ENCODE assay signal across 38 cellular contexts in genomic region chr7:27217951-27218350, GRCh38. TPM values are rescaled to one million over a fixed set of nuclear protein-coding genes. Genes with fewer than 3 reads are reported as not detected.
"Had no signal": no experiment of that assay in that cellular context is flagged by ENCODE, and none has a peak within 500 bp of the region (broad histone marks: within the 10 kb centered on the region; RNA-seq: fewer than 3 reads in every experiment).

No MANE protein-coding gene starts in this region.

- H3K4me3 ChIP-seq: MG63 had no signal

- DNase-seq: Karpas-422, Kasumi-1, MG63, MM.1S, MV-4-11, NCI-H1048, NCI-H1092, NCI-H1092 treated with DMSO at 0.1 percent for 48 hours, NCI-H1105, NCI-H1105 treated with DMSO at 0.1 percent for 48 hours, NCI-H1417, NCI-H1417 treated with DMSO at 0.1 percent for 48 hours, NCI-H1436, NCI-H1436 treated with DMSO at 0.1 percent for 48 hours, NCI-H146, NCI-H1694, NCI-H1694 treated with DMSO at 0.1 percent for 48 hours, NCI-H187, NCI-H187 treated with DMSO at 0.1 percent for 48 hours, NCI-H1930, NCI-H2029, NCI-H2029 treated with DMSO at 0.1 percent for 48 hours, NCI-H2081, NCI-H2081 treated with DMSO at 0.1 percent for 48 hours, NCI-H2107, NCI-H2171, NCI-H2171 treated with DMSO at 0.1 percent for 48 hours, NCI-H2227 treated with DMSO at 0.1 percent for 48 hours, NCI-H226, NCI-H345, NCI-H446, NCI-H446 treated with DMSO at 0.1 percent for 48 hours, NCI-H510A, NCI-H510A treated with DMSO at 0.1 percent for 48 hours, NCI-H524 had no signal

- H3K36me3 ChIP-seq: MG63 had no signal

- H3K27me3 ChIP-seq: MG63 had no signal

- H3K9me3 ChIP-seq: MG63 had no signal

RNA-seq across cellular contexts. Expression of gene HOXA13, which starts 18.1 kb away (rescaled TPM):
- total RNA-seq: MCF 10A had no signal

RNA-seq across cellular contexts. Expression of gene EVX1, which starts 24.7 kb away (rescaled TPM):
- total RNA-seq: LHCN-M2, M059J, MCF 10A had no signal
